26 cellular contexts compared by ENCODE assay signal in genomic region chr22:44646668-44647067, GRCh38. TPM values are rescaled to one million over a fixed set of nuclear protein-coding genes. Genes with fewer than 3 reads are reported as not detected.
A peak's percentile ranks its signal among the peaks of the same experiment; 100 is the strongest.
DNase-seq lines count a peak whose midpoint lies in the region; ATAC-seq and TF ChIP-seq lines count a peak whose summit lies in the region.
"Had no signal": no experiment of that assay in that cellular context is flagged by ENCODE, and none has a peak within 500 bp of the region (broad histone marks: within the 10 kb centered on the region; RNA-seq: fewer than 3 reads in every experiment).

No MANE protein-coding gene starts in this region.

- no peak for ATAC-seq in CD4-positive, alpha-beta T cell (ENCODE audit: poor library complexity)
- no peak for ATAC-seq in HG02981 (IDR thresholded peaks at IDR 0.05; ENCODE audit: unreplicated experiment)
- ATAC-seq: A549, HCT116 had no signal

- H3K27ac Mint-ChIP-seq in CD4-positive, alpha-beta T cell, result no peak overlapping the region
- H3K27ac Mint-ChIP-seq: CD14-positive monocyte, IgD-negative memory B cell had no signal

- no peak overlapping the region for H3K9ac ChIP-seq in BLaER1
- H3K9ac ChIP-seq in Karpas-422 (ENCODE audit: low read length), result no peak overlapping the region
- H3K9ac ChIP-seq: KMS-11 had no signal

- H3K36me3 ChIP-seq in BLaER1, result no peaks in the 10 kb centered on the region
- H3K36me3 ChIP-seq in Karpas-422 (ENCODE audit: insufficient read depth, low read length), result no peaks in the 10 kb centered on the region

- H3K4me2 ChIP-seq in BLaER1 (peak overlapping the region; percentile 81), Karpas-422 (ENCODE audit: low read depth, low read length, poor library complexity, severe bottlenecking) (no peak overlapping the region)
- H3K4me2 ChIP-seq: A549, KMS-11 had no signal

- CTCF ChIA-PET in CD4-positive, alpha-beta T cell (lab: Charles Lee), result no interaction called here

- peak; percentile 29 for DNase-seq in Karpas-422
- DNase-seq in islet precursor cell, result peak; percentile 52
- DNase-seq in CD4-positive, alpha-beta T cell, result no peak
- no peak for DNase-seq in NOMO-1 treated with DMSO at 0.1 percent for 48 hours (lab: John Stamatoyannopoulos, UW; ENCODE audit: unreplicated experiment)
- DNase-seq: AML-193; Calu3; GOT3; NCI-H1092; NCI-H1417 treated with DMSO at 0.1 percent for 48 hours; NCI-H1694 treated with DMSO at 0.1 percent for 48 hours; NCI-H2081; NCI-H2171; NCI-H226; NCI-H524; NCI-H748 treated with DMSO at 0.1 percent for 48 hours; NK-92 treated with Interleukin-12 subunit alpha and Interleukin-12 subunit beta, amount 100 ng/mL, for 24 hours had no signal

- POLR2A ChIA-PET in CD4-positive, alpha-beta T cell (lab: Charles Lee), result no interaction called here

- no peaks in the 10 kb centered on the region for H3K9me3 Mint-ChIP-seq in CD4-positive, alpha-beta T cell
- H3K9me3 Mint-ChIP-seq: CD14-positive monocyte, IgD-negative memory B cell had no signal

- H3K9me3 ChIP-seq in BLaER1 (no peaks in the 10 kb centered on the region), Karpas-422 (ENCODE audit: low read length) (no peaks in the 10 kb centered on the region)
- no peaks in the 10 kb centered on the region for H3K9me3 ChIP-seq in CD4-positive, alpha-beta T cell (ENCODE audit: control insufficient read depth, low read length)
- H3K9me3 ChIP-seq: A549 had no signal

- no peaks in the 10 kb centered on the region for H3K36me3 Mint-ChIP-seq in CD4-positive, alpha-beta T cell (ENCODE audit: low read depth)
- H3K36me3 Mint-ChIP-seq: CD14-positive monocyte, IgD-negative memory B cell had no signal

- no peaks in the 10 kb centered on the region for H4K20me1 ChIP-seq in BLaER1
- no peaks in the 10 kb centered on the region for H4K20me1 ChIP-seq in Karpas-422 (ENCODE audit: insufficient read depth, low read depth, low read length)

- H3K4me3 ChIP-seq in BLaER1 (no peak overlapping the region), Karpas-422 (ENCODE audit: low read length) (no peak overlapping the region)
- H3K4me3 ChIP-seq: A549 had no signal

- H3K27me3 Mint-ChIP-seq in CD4-positive, alpha-beta T cell, result no peaks in the 10 kb centered on the region

- no peaks in the 10 kb centered on the region for H3K4me1 Mint-ChIP-seq in CD4-positive, alpha-beta T cell (ENCODE audit: low read depth)
- H3K4me1 Mint-ChIP-seq: IgD-negative memory B cell had no signal

- TF ChIP-seq CTCF in C4-2B (conservative IDR thresholded peaks at IDR 0.05), result no peak
- TF ChIP-seq CTCF in CD4-positive, alpha-beta T cell (IDR thresholded peaks at IDR 0.05), result no peak

- H3K9me2 ChIP-seq in Karpas-422 (replicated peaks; ENCODE audit: insufficient read depth, low read length), result no peaks in the 10 kb centered on the region

- no peaks in the 10 kb centered on the region for H3K27me3 ChIP-seq in BLaER1
- no peaks in the 10 kb centered on the region for H3K27me3 ChIP-seq in Karpas-422 (ENCODE audit: low read length)
- no peaks in the 10 kb centered on the region for H3K27me3 ChIP-seq in CD4-positive, alpha-beta T cell (ENCODE audit: control insufficient read depth, insufficient read depth, low read length)

- peaks cover 45% of the 10 kb centered on the region for H3K4me1 ChIP-seq in BLaER1
- no peaks in the 10 kb centered on the region for H3K4me1 ChIP-seq in Karpas-422 (ENCODE audit: low read length)
- H3K4me1 ChIP-seq: A549 had no signal

- no peaks in the 10 kb centered on the region for H3K79me2 ChIP-seq in Karpas-422 (ENCODE audit: low read length)

- intact Hi-C loops in CD4-positive, alpha-beta T cell (cut with DNase I, micrococcal nuclease), result no loop called here

- no peak overlapping the region for H3K27ac ChIP-seq in BLaER1
- H3K27ac ChIP-seq in C4-2B, result peak overlapping the region; percentile 87
- H3K27ac ChIP-seq in Karpas-422 (ENCODE audit: low read length), result no peak overlapping the region
- no peak overlapping the region for H3K27ac ChIP-seq in CD4-positive, alpha-beta T cell (ENCODE audit: low read depth, low read length)
- H3K27ac ChIP-seq: A549, HL-60, KMS-11, RWPE1 had no signal

- H2AFZ ChIP-seq in Karpas-422 (ENCODE audit: low read length), result no peak overlapping the region

- H3K4me3 Mint-ChIP-seq in CD4-positive, alpha-beta T cell, result no peak overlapping the region
- H3K4me3 Mint-ChIP-seq: CD14-positive monocyte, IgD-negative memory B cell had no signal

RNA-seq across cellular contexts. Expression of gene PRR5, which starts 55.3 kb away (rescaled TPM):
- not detected in 2 replicates for total RNA-seq in Karpas-422 (2014; rRNA removed; shearing (Covaris generic); ENCODE audit: low replicate concordance)
- total RNA-seq in CD4-positive, alpha-beta T cell, result 10 to 100 TPM; 29.0 to 31.6 TPM

Comparison
In these comparisons a context has a peak if more than half of its experiments do, and no peak if none do; other contexts are left out.
1. DNase-seq: peak in Karpas-422 (single experiment) and islet precursor cell (single experiment); none in CD4-positive, alpha-beta T cell (0 of 10) and NOMO-1 treated with DMSO at 0.1 percent for 48 hours (single experiment).
2. RNA of gene PRR5, which starts 55.3 kb away (total RNA-seq): 29.0 to 31.6 TPM in CD4-positive, alpha-beta T cell; not detected in Karpas-422; every median in the first group is over 10 times any median in the second.